In the genomic region with DNA sequence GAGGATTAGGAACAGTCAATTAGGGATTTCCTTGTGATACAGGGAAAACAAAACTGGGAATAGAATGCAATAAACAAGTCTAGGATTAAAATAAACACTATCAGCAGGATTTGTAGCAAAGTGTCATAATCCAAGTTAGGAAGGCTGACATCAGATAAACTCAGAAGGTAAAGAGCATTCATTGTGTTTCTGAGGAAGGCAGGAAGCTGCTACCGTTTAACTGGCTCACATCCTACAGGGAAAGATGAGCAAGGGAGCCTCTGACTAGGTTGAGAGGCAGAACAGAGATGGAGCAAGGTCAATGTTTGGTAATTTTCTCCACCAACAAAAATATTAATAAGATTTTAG, we compare ENCODE assay signal across 32 cellular contexts.
DNase-seq lines count a peak whose midpoint lies in the region; ATAC-seq and TF ChIP-seq lines count a peak whose summit lies in the region.
"Had no signal": no experiment of that assay in that cellular context is flagged by ENCODE, and none has a peak within 500 bp of the region (broad histone marks: within the 10 kb centered on the region; RNA-seq: fewer than 3 reads in every experiment).

No MANE protein-coding gene starts in this region.

- no peaks in the 10 kb centered on the region for H3K9me2 ChIP-seq in GM23248 (ENCODE audit: insufficient read depth)

- H3K36me3 ChIP-seq in GM23248 (ENCODE audit: low read depth) (no peaks in the 10 kb centered on the region), HUES64 (ENCODE audit: insufficient read depth, low read length) (no peaks in the 10 kb centered on the region; the same call in 1 of the 2 replicates)
- H3K36me3 ChIP-seq: ovary, suprapubic skin had no signal

- H3K4me3 ChIP-seq in GM23248 (no peak overlapping the region), HUES64 (ENCODE audit: low read length) (no peak overlapping the region), choroid plexus epithelial cell (ENCODE audit: low read depth, low read length) (no peak overlapping the region)
- H3K4me3 ChIP-seq: BLaER1, ovary, skin epidermis, suprapubic skin had no signal

- no peak overlapping the region for H3K27ac Mint-ChIP-seq in activated naive CD4-positive, alpha-beta T cell treated with anti-CD3 and anti-CD28 coated beads, Interleukin-2, amount 50 U/mL, for 72 hours
- H3K27ac Mint-ChIP-seq: activated CD4-positive, alpha-beta T cell treated with anti-CD3 and anti-CD28 coated beads, Interleukin-2, amount 10 ng/mL, durations not matched to agents 24 days and 14 days; dendritic cell treated with granulocyte-macrophage colony-stimulating factor and Interleukin-4, amounts not matched to agents 40 ng/mL and 50 ng/mL, for 4 days had no signal

- no peak for TF ChIP-seq CTCF in choroid plexus epithelial cell (conservative IDR thresholded peaks at IDR 0.05; ENCODE audit: low read depth, low read length)

- H3K79me2 ChIP-seq in GM23248 (ENCODE audit: insufficient read depth): no peaks in the 10 kb centered on the region

- no peak for ATAC-seq in GM18520 (IDR thresholded peaks at IDR 0.05; ENCODE audit: unreplicated experiment)
- no peak for ATAC-seq in activated naive CD4-positive, alpha-beta T cell treated with anti-CD3 and anti-CD28 coated beads, Interleukin-2, amount 50 U/mL, for 72 hours
- ATAC-seq: left colon had no signal

- no peaks in the 10 kb centered on the region for H3K9me3 Mint-ChIP-seq in activated naive CD4-positive, alpha-beta T cell treated with anti-CD3 and anti-CD28 coated beads, Interleukin-2, amount 50 U/mL, for 72 hours
- H3K9me3 Mint-ChIP-seq: activated CD4-positive, alpha-beta T cell treated with anti-CD3 and anti-CD28 coated beads, Interleukin-2, amount 10 ng/mL, durations not matched to agents 24 days and 14 days; central memory CD8-positive, alpha-beta T cell; dendritic cell treated with granulocyte-macrophage colony-stimulating factor and Interleukin-4, amounts not matched to agents 40 ng/mL and 50 ng/mL, for 4 days; immature natural killer cell had no signal

- H3K9me3 ChIP-seq in GM23248 (ENCODE audit: low read depth): no peaks in the 10 kb centered on the region
- no peaks in the 10 kb centered on the region for H3K9me3 ChIP-seq in HUES64 (ENCODE audit: insufficient read depth, low read depth, low read length)
- H3K9me3 ChIP-seq: ovary, suprapubic skin had no signal

- in situ Hi-C loops in GM23248 (cut with MboI): no loop called here

- H3K27ac ChIP-seq in GM23248 (no peak overlapping the region), HUES64 (ENCODE audit: low read depth, low read length) (no peak overlapping the region)
- H3K27ac ChIP-seq: BLaER1, ovary, RWPE1, skin epidermis, suprapubic skin had no signal

- H4K20me1 ChIP-seq in GM23248 (ENCODE audit: insufficient read depth): no peaks in the 10 kb centered on the region

- no peaks in the 10 kb centered on the region for H3F3A ChIP-seq in GM23248 (ENCODE audit: insufficient read depth)

- no peak overlapping the region for H3K9ac ChIP-seq in GM23248
- peak overlapping the region; percentile 17; the same call in 1 of the 2 replicates for H3K9ac ChIP-seq in HUES64 (ENCODE audit: low read depth, low read length)
- H3K9ac ChIP-seq: BLaER1 had no signal

- H3K4me1 ChIP-seq in GM23248 (ENCODE audit: insufficient read depth): no peaks in the 10 kb centered on the region
- peaks cover 21% of the 10 kb centered on the region for H3K4me1 ChIP-seq in HUES64 (ENCODE audit: insufficient read depth, low read length)
- H3K4me1 ChIP-seq: BLaER1, suprapubic skin had no signal

- 12% methylated on average over 1 of the region's 1 CpG for WGBS in GM23248 (ENCODE audit: low coverage in 1 of 2, low lambda C conversion rate in 2 of 2, missing lambda C conversion rate in 2 of 2), 2 experiments
- 59% methylated on average over 1 of the region's 1 CpG for WGBS in HUES64

- H3K4me2 ChIP-seq in GM23248 (ENCODE audit: unreplicated experiment): no peak overlapping the region
- H3K4me2 ChIP-seq: BLaER1 had no signal

- H3K36me3 Mint-ChIP-seq in activated naive CD4-positive, alpha-beta T cell treated with anti-CD3 and anti-CD28 coated beads, Interleukin-2, amount 50 U/mL, for 72 hours: no peaks in the 10 kb centered on the region

- peak; percentile 3 for DNase-seq in GM23248
- DNase-seq in choroid plexus epithelial cell (ENCODE audit: low read depth): peak; percentile 23
- DNase-seq in lung microvascular endothelial cell (ENCODE audit: low read depth in 2 of 2): peak; percentile 40 to 54
- no peak for DNase-seq in NCI-H1092 treated with DMSO at 0.1 percent for 48 hours (lab: John Stamatoyannopoulos, UW)
- DNase-seq in COLO668 (lab: John Stamatoyannopoulos, UW; ENCODE audit: unreplicated experiment): no peak
- no peak for DNase-seq in activated naive CD4-positive, alpha-beta T cell treated with anti-CD3 and anti-CD28 coated beads, Interleukin-2, amount 50 U/mL, for 72 hours (ENCODE audit: low spot score in 2 of 2)
- DNase-seq: activated CD4-positive, alpha-beta T cell treated with anti-CD3 and anti-CD28 coated beads, Interleukin-2, amount 10 ng/mL, durations not matched to agents 24 days and 14 days; activated effector memory CD4-positive, alpha-beta T cell treated with anti-CD3 and anti-CD28 coated beads, Interleukin-2, amount 50 U/mL, for 16 hours; activated T-cell treated with anti-CD3 and anti-CD28 coated beads, Interleukin-2, amount 50 U/mL, for 1 hour; COR-L47; DMS79 treated with DMSO at 0.1 percent for 48 hours; GF-D8; hippocampal formation; immature natural killer cell; Karpas-422; left colon; mammary epithelial cell; NCI-H1436; NCI-H2081 treated with DMSO at 0.1 percent for 48 hours; NCI-H2227 treated with DMSO at 0.1 percent for 48 hours; NCI-H748 treated with DMSO at 0.1 percent for 48 hours; ovary; stimulated activated naive CD4-positive, alpha-beta T cell; T1000 had no signal

- H3K27me3 ChIP-seq in GM23248 (replicated peaks; ENCODE audit: insufficient read depth): no peaks in the 10 kb centered on the region
- no peaks in the 10 kb centered on the region for H3K27me3 ChIP-seq in HUES64 (ENCODE audit: insufficient read depth, low read length)
- H3K27me3 ChIP-seq: BLaER1, ovary, suprapubic skin had no signal

- H2AFZ ChIP-seq in GM23248: no peak overlapping the region

Comparison
In these comparisons a context has a peak if more than half of its experiments do, and no peak if none do; other contexts are left out.
1. DNase-seq: peak in GM23248 (single experiment), choroid plexus epithelial cell (single experiment) and lung microvascular endothelial cell (2 of 2); none in NCI-H1092 treated with DMSO at 0.1 percent for 48 hours (single experiment), COLO668 (single experiment) and activated naive CD4-positive, alpha-beta T cell treated with anti-CD3 and anti-CD28 coated beads, Interleukin-2, amount 50 U/mL, for 72 hours (0 of 2).